In genomic region chr4:71752383-71753042, GRCh38 we compare ENCODE assay signal across 1 cellular context.
TF ChIP-seq lines count a peak whose summit lies in the region.

No MANE protein-coding gene starts in this region.

TF ChIP-seq in GM23338, 12 proteins besides CTCF, POLR2A, EP300 and RAD21 (continued from another document):
- TF ChIP-seq ETS1 (IDR thresholded peaks at IDR 0.05) (no peak), POLR2AphosphoS5 (IDR thresholded peaks at IDR 0.05; ENCODE audit: low read depth) (no peak), ZNF114 (CRISPR knock-in tag; IDR thresholded peaks at IDR 0.05) (no peak), NANOG (IDR thresholded peaks at IDR 0.05; ENCODE audit: borderline replicate concordance) (no peak), JUNB (IDR thresholded peaks at IDR 0.05; ENCODE audit: unreplicated experiment) (no peak), REST (IDR thresholded peaks at IDR 0.05; ENCODE audit: unreplicated experiment) (no peak), ZNF462 (CRISPR knock-in tag; IDR thresholded peaks at IDR 0.05) (no peak), CREB1 (CRISPR knock-in tag; IDR thresholded peaks at IDR 0.05; ENCODE audit: low read depth) (no peak)
